Comparison of ENCODE assay signal across 24 cellular contexts in genomic region chr10:20084451-20084850, GRCh38.
"Had no signal": no experiment of that assay in that cellular context is flagged by ENCODE, and none has a peak within 500 bp of the region (broad histone marks: within the 10 kb centered on the region; RNA-seq: fewer than 3 reads in every experiment).

No MANE protein-coding gene starts in this region.

- DNase-seq: effector CD4-positive, alpha-beta T cell; foreskin keratinocyte; heart left ventricle; kidney; natural killer cell; nucleus accumbens; stimulated activated CD4-positive, alpha-beta T cell treated with anti-CD3 and anti-CD28 coated beads, Interleukin-12 subunit alpha, Interleukin-12 subunit beta, amount 100 ng/mL, for 4 hours; stimulated activated CD4-positive, alpha-beta T cell treated with anti-CD3 and anti-CD28 coated beads, Interleukin-1b, Interleukin-23, amount 100 ng/mL, for 48 hours; stimulated activated CD4-positive, alpha-beta T cell treated with anti-CD3 and anti-CD28 coated beads, Interleukin-4, amount 100 ng/mL, for 24 hours; upper lobe of right lung; uterus had no signal

- H3K27ac Mint-ChIP-seq: stimulated activated memory B cell treated with anti-CD40 and anti-IgM and Interleukin-4, amounts not matched to agents 10 μg/mL and 1 μg/mL and 100 μg/mL, for 72 hours; stimulated activated naive CD8-positive, alpha-beta T cell treated with anti-CD3 and anti-CD28 coated beads, Interleukin-15, Interleukin-2, amounts not matched to agents 100 ng/mL and 50 ng/mL, for 24 hours had no signal

- H3K79me2 ChIP-seq: hepatocyte had no signal

- H3K9me3 ChIP-seq: esophagus muscularis mucosa, prostate gland, right atrium auricular region, thoracic aorta, upper lobe of right lung, uterus had no signal

- H3K36me3 Mint-ChIP-seq: natural killer cell; stimulated activated memory B cell treated with anti-CD40 and anti-IgM and Interleukin-4, amounts not matched to agents 10 μg/mL and 1 μg/mL and 100 μg/mL, for 72 hours had no signal

- ATAC-seq: foreskin keratinocyte, gastroesophageal sphincter, left lobe of liver, natural killer cell, sciatic nerve, upper lobe of right lung had no signal

- H3K4me2 ChIP-seq: hepatocyte, smooth muscle cell had no signal

- H3K4me1 Mint-ChIP-seq: stimulated activated memory B cell treated with anti-CD40 and anti-IgM and Interleukin-4, amounts not matched to agents 10 μg/mL and 1 μg/mL and 100 μg/mL, for 72 hours had no signal

- H3K36me3 ChIP-seq: esophagus muscularis mucosa, gastroesophageal sphincter, heart left ventricle, prostate gland, right atrium auricular region, thoracic aorta, tibial nerve, upper lobe of right lung, uterus had no signal

- H3K27ac ChIP-seq: esophagus muscularis mucosa, foreskin keratinocyte, gastroesophageal sphincter, heart left ventricle, hepatocyte, prostate gland, right atrium auricular region, thoracic aorta, tibial nerve, upper lobe of right lung, uterus had no signal

- H3K4me3 ChIP-seq: esophagus muscularis mucosa, gastroesophageal sphincter, heart left ventricle, hepatocyte, prostate gland, right atrium auricular region, smooth muscle cell, thoracic aorta, tibial nerve, upper lobe of right lung, uterus had no signal

- H3K4me1 ChIP-seq: prostate gland, upper lobe of right lung, uterus had no signal

- H3K4me3 Mint-ChIP-seq: natural killer cell; stimulated activated memory B cell treated with anti-CD40 and anti-IgM and Interleukin-4, amounts not matched to agents 10 μg/mL and 1 μg/mL and 100 μg/mL, for 72 hours; stimulated activated naive CD8-positive, alpha-beta T cell treated with anti-CD3 and anti-CD28 coated beads, Interleukin-15, Interleukin-2, amounts not matched to agents 100 ng/mL and 50 ng/mL, for 24 hours had no signal

- H2AFZ ChIP-seq: hepatocyte had no signal

- H3K27me3 Mint-ChIP-seq: stimulated activated memory B cell treated with anti-CD40 and anti-IgM and Interleukin-4, amounts not matched to agents 10 μg/mL and 1 μg/mL and 100 μg/mL, for 72 hours; stimulated activated naive CD8-positive, alpha-beta T cell treated with anti-CD3 and anti-CD28 coated beads, Interleukin-15, Interleukin-2, amounts not matched to agents 100 ng/mL and 50 ng/mL, for 24 hours had no signal

- H3K9me3 Mint-ChIP-seq: natural killer cell; stimulated activated memory B cell treated with anti-CD40 and anti-IgM and Interleukin-4, amounts not matched to agents 10 μg/mL and 1 μg/mL and 100 μg/mL, for 72 hours; stimulated activated naive CD8-positive, alpha-beta T cell treated with anti-CD3 and anti-CD28 coated beads, Interleukin-15, Interleukin-2, amounts not matched to agents 100 ng/mL and 50 ng/mL, for 24 hours had no signal

- H3K27me3 ChIP-seq: dorsolateral prefrontal cortex, esophagus muscularis mucosa, foreskin keratinocyte, gastroesophageal sphincter, heart left ventricle, hepatocyte, right atrium auricular region, tibial nerve, upper lobe of right lung, uterus had no signal
